ENCODE assay signal across 8 cellular contexts in genomic region chr2:195533771-195534642, GRCh38.
DNase-seq lines count a peak whose midpoint lies in the region; ATAC-seq and TF ChIP-seq lines count a peak whose summit lies in the region.

No MANE protein-coding gene starts in this region.

- no peak overlapping the region for H3K27ac Mint-ChIP-seq in Calu3 (ENCODE audit: unreplicated experiment)

- no peaks in the 10 kb centered on the region for H3K27me3 Mint-ChIP-seq in Calu3 (ENCODE audit: unreplicated experiment)

- H3K9ac ChIP-seq in mesendoderm (ENCODE audit: low read length) = no peak overlapping the region

- in situ Hi-C loops in brain microvascular endothelial cell (cut with HindIII; ENCODE audit: low pct_ligation_motif_present, low sequenced_read_pairs) = no loop called here

- no peaks in the 10 kb centered on the region for H3K79me2 ChIP-seq in mesendoderm (ENCODE audit: control insufficient read depth, insufficient read depth, low read length)

- no peak overlapping the region for H3K4me2 ChIP-seq in mesendoderm (ENCODE audit: low read length)

- peak; percentile 42 for TF ChIP-seq CTCF in brain microvascular endothelial cell (IDR thresholded peaks at IDR 0.05; ENCODE audit: low read depth, low read length, missing control alignments)
- TF ChIP-seq CTCF in Calu3 (IDR thresholded peaks at IDR 0.05; ENCODE audit: unreplicated experiment) = no peak

- CTCF ChIA-PET in Calu3 (lab: Charles Lee) = interaction anchor here (1.0 to 1.1 kb wide), 3 partner anchors 47 to 126 kb away, joined by 3 to 4 read pairs (median 3); partner anchors contain the start of gene SLC39A10

- intact Hi-C loops in Calu3 (cut with micrococcal nuclease; ENCODE audit: unreplicated experiment) = no loop called here

- H3K36me3 ChIP-seq in brain microvascular endothelial cell (replicated peaks) (no peaks in the 10 kb centered on the region), mesendoderm (ENCODE audit: control insufficient read depth, insufficient read depth, low read length) (no peaks in the 10 kb centered on the region)

- peak overlapping the region; percentile 91 for H3K27ac ChIP-seq in brain microvascular endothelial cell
- no peak overlapping the region for H3K27ac ChIP-seq in mesendoderm (ENCODE audit: low read depth, low read length)

- H3K36me3 Mint-ChIP-seq in Calu3 (ENCODE audit: insufficient read depth, unreplicated experiment) = peaks cover 6% of the 10 kb centered on the region

- no peak overlapping the region for H3K23ac ChIP-seq in mesendoderm (ENCODE audit: low read length)

- BruUV-seq in Calu3 (replicated peaks; lab: Mats Ljungman, UMichigan) = no TSS peak

- H3K27me3 ChIP-seq in brain microvascular endothelial cell (replicated peaks) = no peaks in the 10 kb centered on the region
- H3K27me3 ChIP-seq in mesendoderm (ENCODE audit: insufficient read depth, low read length, poor library complexity) = no peaks in the 10 kb centered on the region

- H4K5ac ChIP-seq in mesendoderm (ENCODE audit: low read length) = no peak overlapping the region

- no CpG with 5 or more reads among the region's 8 CpGs for WGBS in mesendoderm (ENCODE audit: extremely low coverage, insufficient coverage, low lambda C conversion rate)

- peaks cover 3% of the 10 kb centered on the region for H3K4me1 ChIP-seq in mesendoderm (ENCODE audit: control insufficient read depth, low read depth, low read length)

- peaks cover 53% of the 10 kb centered on the region for H3K4me1 Mint-ChIP-seq in Calu3 (ENCODE audit: low read depth, unreplicated experiment)

- no peak overlapping the region for H3K4ac ChIP-seq in mesendoderm (ENCODE audit: low read depth, low read length)

- H3K4me3 Mint-ChIP-seq in Calu3 (ENCODE audit: low read depth, unreplicated experiment) = no peak overlapping the region

- no peaks in the 10 kb centered on the region for H3K9me3 Mint-ChIP-seq in Calu3 (ENCODE audit: low read depth, unreplicated experiment)

- no peak overlapping the region for H3K56ac ChIP-seq in mesendoderm (ENCODE audit: low read length)

- H3K4me3 ChIP-seq in brain microvascular endothelial cell (ENCODE audit: low read depth, low read length) (no peak overlapping the region), mesendoderm (ENCODE audit: low read length) (no peak overlapping the region)

- ATAC-seq in GM18498 (IDR thresholded peaks at IDR 0.05; ENCODE audit: unreplicated experiment) = peak; percentile 27
- ATAC-seq in HG03342 (IDR thresholded peaks at IDR 0.05; ENCODE audit: unreplicated experiment) = peak; percentile 47

- H4K8ac ChIP-seq in mesendoderm (ENCODE audit: low read depth, low read length) = no peak overlapping the region

- no peak overlapping the region for H3K18ac ChIP-seq in mesendoderm (ENCODE audit: low read length)

- no peak overlapping the region for H2BK15ac ChIP-seq in mesendoderm (replicated peaks; ENCODE audit: low read depth)

- H2BK120ac ChIP-seq in mesendoderm (ENCODE audit: low read depth, low read length) = no peak overlapping the region

- H2AK5ac ChIP-seq in mesendoderm (ENCODE audit: low read length) = no peak overlapping the region

- peak; percentile 24 for DNase-seq in UCSD-AML1 (lab: John Stamatoyannopoulos, UW; ENCODE audit: unreplicated experiment)
- peak; percentile 94 for DNase-seq in brain microvascular endothelial cell
- peak; percentile 51 for DNase-seq in mesendoderm
- peak; percentile 79 for DNase-seq in stimulated activated CD8-positive, alpha-beta memory T cell treated with anti-CD3 and anti-CD28 coated beads, Interleukin-4, amount 100 ng/mL, for 48 hours
- DNase-seq in NCI-H2081 (lab: John Stamatoyannopoulos, UW) = no peak
- DNase-seq in Calu3 = no peak

- H3K79me1 ChIP-seq in mesendoderm (ENCODE audit: low read length) = no peaks in the 10 kb centered on the region

- no peak overlapping the region for H2BK5ac ChIP-seq in mesendoderm (ENCODE audit: low read length)

Comparison
In these comparisons a context has a peak if more than half of its experiments do, and no peak if none do; other contexts are left out.
1. DNase-seq: peak in UCSD-AML1 (single experiment), brain microvascular endothelial cell (single experiment), mesendoderm (single experiment) and stimulated activated CD8-positive, alpha-beta memory T cell treated with anti-CD3 and anti-CD28 coated beads, Interleukin-4, amount 100 ng/mL, for 48 hours (single experiment); none in NCI-H2081 (0 of 2) and Calu3 (single experiment).